1 cellular context compared by ENCODE assay signal in genomic region chr1:39411526-39411925, GRCh38.
TF ChIP-seq lines count a peak whose summit lies in the region.

No MANE protein-coding gene starts in this region.

TF ChIP-seq in GM12878, 131 proteins besides CTCF, POLR2A, EP300 and RAD21 (continued from another document):
- TF ChIP-seq E2F8 (IDR thresholded peaks at IDR 0.05; ENCODE audit: low read depth, partially characterized antibody) (no peak), PRDM15 (CRISPR knock-in tag; IDR thresholded peaks at IDR 0.05) (no peak), JUND (IDR thresholded peaks at IDR 0.05; ENCODE audit: low read depth, low read length) (no peak), IKZF1 (conservative IDR thresholded peaks at IDR 0.05) (no peak), RFX5 (IDR thresholded peaks at IDR 0.05; ENCODE audit: low read depth, low read length) (no peak), SUPT20H (IDR thresholded peaks at IDR 0.05; ENCODE audit: borderline replicate concordance, control insufficient read depth, low read depth, low read length) (no peak), SUZ12 (IDR thresholded peaks at IDR 0.05; ENCODE audit: unreplicated experiment) (no peak), FOXK2 (IDR thresholded peaks at IDR 0.05) (no peak), REST (IDR thresholded peaks at IDR 0.05; ENCODE audit: low read depth, low read length) (no peak), MAX (IDR thresholded peaks at IDR 0.05; ENCODE audit: low read depth, low read length) (no peak), BRCA1 (IDR thresholded peaks at IDR 0.05; ENCODE audit: low read depth, low read length) (no peak), POLR2AphosphoS2 (IDR thresholded peaks at IDR 0.05; ENCODE audit: low read depth, low read length) (no peak), CBX5 (IDR thresholded peaks at IDR 0.05; ENCODE audit: low read depth) (no peak), ZZZ3 (IDR thresholded peaks at IDR 0.05; ENCODE audit: control insufficient read depth, insufficient read length, low read depth) (no peak), TAF1 (IDR thresholded peaks at IDR 0.05; ENCODE audit: borderline replicate concordance, low read depth, low read length) (no peak), LARP7 (IDR thresholded peaks at IDR 0.05) (no peak)
